Comparison of ENCODE assay signal across 11 cellular contexts in the genomic region with DNA sequence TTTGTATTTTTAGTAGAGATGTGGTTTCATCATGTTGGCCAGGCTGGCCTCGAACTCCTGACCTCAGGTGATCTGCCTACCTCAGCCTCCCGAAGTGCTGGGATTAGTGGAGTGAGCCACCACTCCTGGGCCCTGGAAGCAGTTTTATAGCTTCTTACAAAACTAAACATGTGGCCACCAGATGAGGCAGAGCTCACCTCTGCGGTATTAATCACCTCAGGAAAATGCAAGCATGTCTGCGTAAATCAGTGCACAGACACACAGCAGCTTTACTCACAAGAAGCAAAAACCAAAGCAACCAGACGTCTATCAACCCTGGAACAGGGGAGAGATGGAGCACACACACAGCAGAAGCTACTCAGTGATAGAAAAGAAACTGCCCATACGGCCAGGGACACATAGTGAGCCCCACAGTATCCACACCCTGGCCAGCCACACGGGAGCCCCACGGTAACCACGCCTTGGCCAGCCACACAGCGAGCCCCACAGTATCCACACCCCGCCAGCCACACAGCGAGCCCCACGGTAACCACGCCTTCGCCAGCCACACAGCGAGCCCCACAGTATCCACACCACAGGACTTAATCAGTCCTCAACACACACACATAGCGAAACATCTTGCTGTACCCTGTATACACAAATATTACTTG. TPM values are rescaled to one million over a fixed set of nuclear protein-coding genes. Genes with fewer than 3 reads are reported as not detected.
A peak's percentile ranks its signal among the peaks of the same experiment; 100 is the strongest.
DNase-seq lines count a peak whose midpoint lies in the region; ATAC-seq and TF ChIP-seq lines count a peak whose summit lies in the region.
"Had no signal": no experiment of that assay in that cellular context is flagged by ENCODE, and none has a peak within 500 bp of the region (broad histone marks: within the 10 kb centered on the region; RNA-seq: fewer than 3 reads in every experiment).

No MANE protein-coding gene starts in this region.

- H3K36me3 Mint-ChIP-seq in activated T-cell treated with anti-CD3 and anti-CD28 coated beads, Interleukin-2, amount 50 U/mL, for 24 hours (ENCODE audit: low read depth), result peaks cover 67% of the 10 kb centered on the region

- no peak overlapping the region for H3K4me2 ChIP-seq in OCI-LY1 (ENCODE audit: low read length)

- no peak overlapping the region for H3K4me3 Mint-ChIP-seq in activated T-cell treated with anti-CD3 and anti-CD28 coated beads, Interleukin-2, amount 50 U/mL, for 24 hours

- H3K4me3 ChIP-seq in OCI-LY1 (ENCODE audit: low read depth, low read length, poor library complexity, severe bottlenecking) (no peak overlapping the region), choroid plexus epithelial cell (ENCODE audit: low read depth, low read length) (no peak overlapping the region)
- H3K4me3 ChIP-seq: esophagus squamous epithelium had no signal

- no peaks in the 10 kb centered on the region for H3K27me3 Mint-ChIP-seq in activated T-cell treated with anti-CD3 and anti-CD28 coated beads, Interleukin-2, amount 50 U/mL, for 24 hours

- no peak overlapping the region for H3K9ac ChIP-seq in OCI-LY1 (ENCODE audit: low read length)

- H3K9me3 ChIP-seq in OCI-LY1 (ENCODE audit: low read length), result 0 out of 2 replicates have a peak, but pooled peaks cover 6% of the 10 kb centered on the region

- peak overlapping the region; percentile 89 for H3K27ac Mint-ChIP-seq in activated T-cell treated with anti-CD3 and anti-CD28 coated beads, Interleukin-2, amount 50 U/mL, for 24 hours

- peaks cover 92% of the 10 kb centered on the region for H3K36me3 ChIP-seq in OCI-LY1 (ENCODE audit: insufficient read depth, low read length)

- H4K20me1 ChIP-seq in OCI-LY1 (ENCODE audit: insufficient read depth, low read length), result no peaks in the 10 kb centered on the region

- H3F3A ChIP-seq in OCI-LY1 (ENCODE audit: insufficient read depth, low read length), result no peaks in the 10 kb centered on the region

- H3K79me2 ChIP-seq in OCI-LY1 (ENCODE audit: insufficient read depth, low read length), result peaks cover 22% of the 10 kb centered on the region

- H3K27ac ChIP-seq in OCI-LY1 (ENCODE audit: low read depth, low read length, poor library complexity, severe bottlenecking), result peak overlapping the region; percentile 86
- H3K27ac ChIP-seq: esophagus squamous epithelium had no signal

- intact Hi-C loops in posterior vena cava (cut with DNase I), result no loop called here

- H3K4me1 ChIP-seq in OCI-LY1 (ENCODE audit: insufficient read depth, low read length, severe bottlenecking), result peaks cover 41% of the 10 kb centered on the region
- H3K4me1 ChIP-seq: esophagus squamous epithelium had no signal

- ATAC-seq in GM19455 (IDR thresholded peaks at IDR 0.05; ENCODE audit: unreplicated experiment), result no peak

- H2AFZ ChIP-seq in OCI-LY1 (ENCODE audit: low read length), result no peak overlapping the region

- H3K4me1 Mint-ChIP-seq in activated T-cell treated with anti-CD3 and anti-CD28 coated beads, Interleukin-2, amount 50 U/mL, for 24 hours (ENCODE audit: low read depth), result peaks cover 19% of the 10 kb centered on the region

- peaks cover 17% of the 10 kb centered on the region for H3K9me3 Mint-ChIP-seq in activated T-cell treated with anti-CD3 and anti-CD28 coated beads, Interleukin-2, amount 50 U/mL, for 24 hours

- TF ChIP-seq CTCF in OCI-LY1 (IDR thresholded peaks at IDR 0.05; ENCODE audit: low read length), result no peak
- no peak for TF ChIP-seq CTCF in choroid plexus epithelial cell (conservative IDR thresholded peaks at IDR 0.05; ENCODE audit: low read depth, low read length)

- no peak for DNase-seq in activated T-cell treated with anti-CD3 and anti-CD28 coated beads, Interleukin-2, amount 50 U/mL, for 24 hours
- no peak for DNase-seq in activated T-cell treated with anti-CD3 and anti-CD28 coated beads, Interleukin-2, amount 50 U/mL, for 1 hour
- peak; percentile 69 for DNase-seq in choroid plexus epithelial cell (ENCODE audit: low read depth)
- peak; percentile 12 for DNase-seq in posterior vena cava (ENCODE audit: low spot score)
- DNase-seq in NCI-H69 (lab: John Stamatoyannopoulos, UW), result no peak
- DNase-seq in NCI-H1105 (lab: John Stamatoyannopoulos, UW), result no peak
- DNase-seq: caudate nucleus, esophagus squamous epithelium, NCI-H1436 treated with DMSO at 0.1 percent for 48 hours had no signal

- H3K27me3 ChIP-seq in OCI-LY1 (ENCODE audit: insufficient read depth, low read length), result no peaks in the 10 kb centered on the region
- H3K27me3 ChIP-seq: esophagus squamous epithelium had no signal

- H3K9me2 ChIP-seq in OCI-LY1 (ENCODE audit: low read depth, low read length), result no peaks in the 10 kb centered on the region

RNA-seq across cellular contexts. Expression of gene PPP2R3B, which starts 30.2 kb away (rescaled TPM):
- 10 to 100 TPM; 17.9 to 23.4 TPM for total RNA-seq in posterior vena cava

RNA-seq across cellular contexts. Expression of gene GTPBP6, which starts 37.9 kb away (rescaled TPM):
- total RNA-seq in posterior vena cava, result 10 to 100 TPM; 31.1 to 34.9 TPM

Comparison
In these comparisons a context has a peak if more than half of its experiments do, and no peak if none do; other contexts are left out.
1. DNase-seq: peak in choroid plexus epithelial cell (single experiment) and posterior vena cava (single experiment); none in activated T-cell treated with anti-CD3 and anti-CD28 coated beads, Interleukin-2, amount 50 U/mL, for 24 hours (single experiment), activated T-cell treated with anti-CD3 and anti-CD28 coated beads, Interleukin-2, amount 50 U/mL, for 1 hour (single experiment), NCI-H69 (single experiment) and NCI-H1105 (single experiment).